ENCODE assay signal across 13 cellular contexts in the genomic region with DNA sequence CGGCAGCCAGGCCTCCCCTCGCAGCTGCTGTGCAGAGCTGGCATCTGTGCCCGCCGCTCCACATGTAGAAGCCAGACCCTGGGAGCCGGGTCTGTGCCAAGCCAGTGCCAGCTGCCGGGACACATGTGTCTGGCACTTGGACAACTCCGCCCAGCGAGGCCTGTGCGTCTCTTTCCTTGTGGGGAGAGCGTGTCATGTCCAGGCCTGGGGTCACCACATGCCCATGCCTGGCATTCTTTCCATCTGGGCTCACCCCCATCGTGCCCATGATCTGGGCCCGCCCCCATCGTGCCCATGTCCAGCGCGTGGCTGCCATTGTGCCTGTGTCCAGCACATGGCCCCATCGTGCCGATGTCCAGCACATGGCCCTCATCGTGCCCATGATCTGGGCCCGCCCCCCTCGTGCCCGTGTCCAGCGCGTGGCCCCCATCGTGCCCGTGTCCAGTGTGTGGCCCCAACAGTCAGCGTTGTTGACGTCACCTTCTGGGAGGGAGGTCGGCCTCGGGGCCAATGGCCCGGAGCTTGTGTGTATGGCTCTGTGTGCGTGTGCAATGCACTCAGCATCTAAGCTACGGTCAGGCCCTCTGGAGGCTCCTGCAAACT. TPM values are rescaled to one million over a fixed set of nuclear protein-coding genes. Genes with fewer than 3 reads are reported as not detected.
DNase-seq lines count a peak whose midpoint lies in the region; ATAC-seq, FAIRE-seq and TF ChIP-seq lines count a peak whose summit lies in the region.
"Had no signal": no experiment of that assay in that cellular context is flagged by ENCODE, and none has a peak within 500 bp of the region (broad histone marks: within the 10 kb centered on the region; RNA-seq: fewer than 3 reads in every experiment).

No MANE protein-coding gene starts in this region.

- TF ChIP-seq CTCF in astrocyte (IDR thresholded peaks at IDR 0.05; ENCODE audit: insufficient read depth, low read depth, low read length): no peak
- no peak for TF ChIP-seq CTCF in brain microvascular endothelial cell (IDR thresholded peaks at IDR 0.05; ENCODE audit: low read depth, low read length, missing control alignments)

- no peak overlapping the region for H2BK15ac ChIP-seq in mesendoderm (replicated peaks; ENCODE audit: low read depth)

- H3K4me2 ChIP-seq in astrocyte (ENCODE audit: low read length) (no peak overlapping the region), mesendoderm (ENCODE audit: low read length) (no peak overlapping the region)
- H3K4me2 ChIP-seq: GM23338 had no signal

- no peaks in the 10 kb centered on the region for H3K9me3 Mint-ChIP-seq in astrocyte (ENCODE audit: unreplicated experiment)
- H3K9me3 Mint-ChIP-seq: CD8-positive, alpha-beta memory T cell had no signal

- H3K9ac ChIP-seq in astrocyte (ENCODE audit: low read length): no peak overlapping the region
- no peak overlapping the region for H3K9ac ChIP-seq in mesendoderm (ENCODE audit: low read length)

- H4K20me1 ChIP-seq in astrocyte (ENCODE audit: insufficient read depth, low read length): no peaks in the 10 kb centered on the region

- WGBS in mesendoderm (ENCODE audit: extremely low coverage, insufficient coverage, low lambda C conversion rate): no CpG with 5 or more reads among the region's 32 CpGs

- ATAC-seq in GM18873 (IDR thresholded peaks at IDR 0.05; ENCODE audit: low FRiP score, unreplicated experiment): no peak

- H3K4me1 ChIP-seq in astrocyte (ENCODE audit: insufficient read depth, low read length) (no peaks in the 10 kb centered on the region), mesendoderm (ENCODE audit: control insufficient read depth, low read depth, low read length) (no peaks in the 10 kb centered on the region)
- H3K4me1 ChIP-seq: Caco-2 had no signal

- no peaks in the 10 kb centered on the region for H3K79me1 ChIP-seq in mesendoderm (ENCODE audit: low read length)

- H3K27me3 ChIP-seq in astrocyte (ENCODE audit: insufficient read depth, low read length) (no peaks in the 10 kb centered on the region), brain microvascular endothelial cell (replicated peaks) (no peaks in the 10 kb centered on the region), mesendoderm (ENCODE audit: insufficient read depth, low read length, poor library complexity) (no peaks in the 10 kb centered on the region)

- H3K9me3 ChIP-seq in astrocyte (ENCODE audit: insufficient read depth, low read depth, low read length): peaks cover 5% of the 10 kb centered on the region

- H2BK120ac ChIP-seq in mesendoderm (ENCODE audit: low read depth, low read length): no peak overlapping the region

- H4K5ac ChIP-seq in mesendoderm (ENCODE audit: low read length): no peak overlapping the region

- H2BK5ac ChIP-seq in mesendoderm (ENCODE audit: low read length): no peak overlapping the region

- peak overlapping the region; percentile 41 for H3K4me3 Mint-ChIP-seq in astrocyte (ENCODE audit: unreplicated experiment)
- H3K4me3 Mint-ChIP-seq: CD8-positive, alpha-beta memory T cell; GM23338 had no signal

- H2AFZ ChIP-seq in astrocyte (ENCODE audit: low read depth, low read length): no peak overlapping the region
- H2AFZ ChIP-seq: GM23338 had no signal

- no peak overlapping the region for H4K8ac ChIP-seq in mesendoderm (ENCODE audit: low read depth, low read length)

- H3K27ac Mint-ChIP-seq in astrocyte (ENCODE audit: unreplicated experiment): no peak overlapping the region
- H3K27ac Mint-ChIP-seq: GM23338 had no signal

- FAIRE-seq in astrocyte (lab: Jason Lieb, UNC): no peak

- H3K4me1 Mint-ChIP-seq in astrocyte (ENCODE audit: low read depth, unreplicated experiment): peaks cover 1% of the 10 kb centered on the region
- H3K4me1 Mint-ChIP-seq: CD8-positive, alpha-beta memory T cell had no signal

- H3K79me2 ChIP-seq in astrocyte (ENCODE audit: insufficient read depth, low read length) (no peaks in the 10 kb centered on the region), mesendoderm (ENCODE audit: control insufficient read depth, insufficient read depth, low read length) (no peaks in the 10 kb centered on the region)

- H3K27me3 Mint-ChIP-seq in astrocyte (ENCODE audit: low read depth, unreplicated experiment): peaks cover 26% of the 10 kb centered on the region
- H3K27me3 Mint-ChIP-seq: CD8-positive, alpha-beta memory T cell had no signal

- H3K36me3 Mint-ChIP-seq in astrocyte (ENCODE audit: low read depth, unreplicated experiment): no peaks in the 10 kb centered on the region
- H3K36me3 Mint-ChIP-seq: CD8-positive, alpha-beta memory T cell had no signal

- H3K23ac ChIP-seq in mesendoderm (ENCODE audit: low read length): no peak overlapping the region

- DNase-seq in NCI-H2171 treated with DMSO at 0.1 percent for 48 hours (lab: John Stamatoyannopoulos, UW) (peak; percentile 14), NCI-H2171 (lab: John Stamatoyannopoulos, UW) (no peak), astrocyte (ENCODE audit: low read depth) (no peak), myocyte (ENCODE audit: low read depth) (peak; percentile 96), SIG-M5 (lab: John Stamatoyannopoulos, UW) (no peak), brain microvascular endothelial cell (no peak), mesendoderm (no peak)
- DNase-seq: Caco-2; CD8-positive, alpha-beta memory T cell; H7 had no signal

- H3K27ac ChIP-seq in astrocyte (ENCODE audit: low read depth, low read length) (no peak overlapping the region), brain microvascular endothelial cell (no peak overlapping the region), mesendoderm (ENCODE audit: low read depth, low read length) (no peak overlapping the region)
- H3K27ac ChIP-seq: 22Rv1 had no signal

- H3K36me3 ChIP-seq in astrocyte (ENCODE audit: insufficient read depth, low read length) (no peaks in the 10 kb centered on the region), brain microvascular endothelial cell (replicated peaks) (no peaks in the 10 kb centered on the region), mesendoderm (ENCODE audit: control insufficient read depth, insufficient read depth, low read length) (no peaks in the 10 kb centered on the region)

- H3K4me3 ChIP-seq in astrocyte (ENCODE audit: insufficient read depth, low read depth, low read length) (no peak overlapping the region), brain microvascular endothelial cell (ENCODE audit: low read depth, low read length) (no peak overlapping the region), mesendoderm (ENCODE audit: low read length) (no peak overlapping the region)
- H3K4me3 ChIP-seq: GM23338 had no signal

- H3K4ac ChIP-seq in mesendoderm (ENCODE audit: low read depth, low read length): no peak overlapping the region

- no peak overlapping the region for H2AK5ac ChIP-seq in mesendoderm (ENCODE audit: low read length)

- no peak overlapping the region for H3K18ac ChIP-seq in mesendoderm (ENCODE audit: low read length)

- in situ Hi-C loops in brain microvascular endothelial cell (cut with HindIII; ENCODE audit: low pct_ligation_motif_present, low sequenced_read_pairs): no loop called here

- H3K56ac ChIP-seq in mesendoderm (ENCODE audit: low read length): no peak overlapping the region

RNA-seq across cellular contexts. Expression of a gene that starts 13.3 kb away (rescaled TPM):
- total RNA-seq in astrocyte (17.0 and 19.1 TPM in 2 replicates), myocyte (17.3 and 19.7 TPM in 2 replicates)
- 11.3 TPM for polyA plus RNA-seq in myocyte (2012)
- polyA plus RNA-seq in mesendoderm (2013, experiment 1 of 2): 7.0 TPM
- 7.1 TPM for polyA plus RNA-seq in mesendoderm (2013, experiment 2 of 2)

Comparison
In these comparisons a context has a peak if more than half of its experiments do, and no peak if none do; other contexts are left out.
1. DNase-seq: peak in NCI-H2171 treated with DMSO at 0.1 percent for 48 hours (single experiment) and myocyte (single experiment); none in NCI-H2171 (single experiment), astrocyte (single experiment), SIG-M5 (single experiment), brain microvascular endothelial cell (single experiment) and mesendoderm (single experiment).